Comparison of ENCODE assay signal across 15 cellular contexts in the genomic region with DNA sequence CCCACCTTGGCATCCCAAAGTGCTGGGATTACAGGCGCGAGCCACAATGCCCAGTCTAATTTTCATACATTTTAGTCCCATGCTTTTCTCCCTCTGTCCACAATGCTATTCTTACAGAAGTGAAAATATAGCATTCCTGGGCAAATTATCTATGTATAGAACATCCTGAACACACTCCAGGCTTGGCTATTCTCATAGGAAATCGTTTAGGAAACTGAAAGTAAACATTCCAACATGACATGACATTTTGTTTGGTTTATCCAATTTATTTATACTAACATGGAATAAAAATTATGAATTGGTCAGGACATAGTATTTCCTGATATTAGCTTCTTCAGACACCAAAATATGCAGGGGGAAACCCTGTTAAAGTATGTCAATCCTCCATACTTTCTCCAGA.
"Had no signal": no experiment of that assay in that cellular context is flagged by ENCODE, and none has a peak within 500 bp of the region (broad histone marks: within the 10 kb centered on the region; RNA-seq: fewer than 3 reads in every experiment).

No MANE protein-coding gene starts in this region.

- H3K27ac ChIP-seq: ascending aorta, foreskin keratinocyte, right lobe of liver, thoracic aorta, upper lobe of left lung had no signal

- H3K4me3 ChIP-seq: ascending aorta, lung, right lobe of liver, smooth muscle cell, thoracic aorta, upper lobe of left lung had no signal

- DNase-seq: activated CD4-positive, alpha-beta T cell treated with anti-CD3 and anti-CD28 coated beads, Interleukin-2, amount 50 U/mL, for 4 hours; activated effector memory CD4-positive, alpha-beta T cell treated with anti-CD3 and anti-CD28 coated beads, Interleukin-2, amount 50 U/mL, for 16 hours; activated naive CD4-positive, alpha-beta T cell treated with anti-CD3 and anti-CD28 coated beads, Interleukin-2, amount 50 U/mL, for 16 hours; activated T-cell treated with anti-CD3 and anti-CD28 coated beads, Interleukin-2, amount 50 U/mL, for 72 hours; foreskin keratinocyte; glutamatergic neuron; kidney; right lobe of liver; stimulated activated CD4-positive, alpha-beta T cell treated with anti-CD3 and anti-CD28 coated beads, Interleukin-4, amount 100 ng/mL, for 24 hours; upper lobe of left lung had no signal

- H3K9me3 ChIP-seq: ascending aorta, right lobe of liver, thoracic aorta, upper lobe of left lung had no signal

- H3K27me3 ChIP-seq: ascending aorta, foreskin keratinocyte, right lobe of liver, upper lobe of left lung had no signal

- H3K4me1 ChIP-seq: ascending aorta, foreskin keratinocyte had no signal

- H3K4me2 ChIP-seq: smooth muscle cell had no signal

- FAIRE-seq: kidney, TTC549 had no signal
